24 cellular contexts compared by ENCODE assay signal in genomic region chr3:13214847-13215472, GRCh38.
DNase-seq lines count a peak whose midpoint lies in the region; ATAC-seq and TF ChIP-seq lines count a peak whose summit lies in the region.
"Had no signal": no experiment of that assay in that cellular context is flagged by ENCODE, and none has a peak within 500 bp of the region (broad histone marks: within the 10 kb centered on the region; RNA-seq: fewer than 3 reads in every experiment).

No MANE protein-coding gene starts in this region.

- no peak overlapping the region; the same call in 1 of the 2 replicates for H3K9ac ChIP-seq in BLaER1

- peak overlapping the region; percentile 78 for H3K4me2 ChIP-seq in BLaER1
- H3K4me2 ChIP-seq: smooth muscle cell had no signal

- H4K20me1 ChIP-seq in BLaER1: no peaks in the 10 kb centered on the region

- peak; percentile 89 for DNase-seq in DMS79 treated with DMSO at 0.1 percent for 48 hours (lab: John Stamatoyannopoulos, UW)
- DNase-seq in NCI-H69 (lab: John Stamatoyannopoulos, UW): peak; percentile 15
- peak; percentile 56 for DNase-seq in kidney epithelial cell (ENCODE audit: low read depth)
- no peak for DNase-seq in NCI-H774 (lab: John Stamatoyannopoulos, UW)
- DNase-seq in foreskin keratinocyte: no peak
- DNase-seq: activated CD4-positive, alpha-beta memory T cell treated with anti-CD3 and anti-CD28 coated beads for 36 hours; activated naive CD4-positive, alpha-beta T cell treated with anti-CD3 and anti-CD28 coated beads, Interleukin-2, amount 10 ng/mL, durations not matched to agents 7 days and 5 days; effector CD8-positive, alpha-beta T cell; EL; esophagus squamous epithelium; left colon; midbrain; MM.1S; NCI-H2081; PC-3; stimulated activated CD4-positive, alpha-beta T cell treated with anti-CD3 and anti-CD28 coated beads, Interleukin-4, amount 100 ng/mL, for 1 hour; stimulated activated naive CD8-positive, alpha-beta T cell treated with anti-CD3 and anti-CD28 coated beads, Interleukin-15, amount 100 ng/mL, for 72 hours; transverse colon had no signal

- no peak for ATAC-seq in SK-N-SH treated with all-trans-retinoic acid at 6 μM for 48 hours
- ATAC-seq in GM21717 (IDR thresholded peaks at IDR 0.05; ENCODE audit: unreplicated experiment): no peak
- ATAC-seq in foreskin keratinocyte: no peak
- ATAC-seq: left colon; stimulated activated naive CD8-positive, alpha-beta T cell treated with anti-CD3 and anti-CD28 coated beads, Interleukin-15, amount 100 ng/mL, for 72 hours had no signal

- H3K4me1 ChIP-seq in BLaER1: peaks cover 59% of the 10 kb centered on the region
- H3K4me1 ChIP-seq in foreskin keratinocyte: peaks cover 14% of the 10 kb centered on the region
- H3K4me1 ChIP-seq: HAP-1, prostate gland, transverse colon had no signal

- H3K27me3 ChIP-seq in BLaER1 (no peaks in the 10 kb centered on the region), kidney epithelial cell (ENCODE audit: control insufficient read depth, insufficient read depth, low read length) (no peaks in the 10 kb centered on the region), foreskin keratinocyte (no peaks in the 10 kb centered on the region)
- H3K27me3 ChIP-seq: transverse colon had no signal

- H3K36me3 ChIP-seq in BLaER1: no peaks in the 10 kb centered on the region
- no peaks in the 10 kb centered on the region for H3K36me3 ChIP-seq in kidney epithelial cell (ENCODE audit: control insufficient read depth, insufficient read depth, low read length)
- H3K36me3 ChIP-seq: esophagus squamous epithelium, HAP-1, prostate gland, transverse colon had no signal

- no peaks in the 10 kb centered on the region for H3K9me3 ChIP-seq in BLaER1
- H3K9me3 ChIP-seq: esophagus squamous epithelium, HAP-1, prostate gland, transverse colon had no signal

- H3K27ac ChIP-seq in BLaER1 (peak overlapping the region; percentile 28; the same call in 1 of the 2 replicates), foreskin keratinocyte (no peak overlapping the region)
- H3K27ac ChIP-seq: esophagus squamous epithelium, prostate gland, transverse colon had no signal

- H3K4me3 ChIP-seq in BLaER1 (no peak overlapping the region), kidney epithelial cell (ENCODE audit: low read depth, low read length) (no peak overlapping the region)
- H3K4me3 ChIP-seq: esophagus squamous epithelium, HAP-1, prostate gland, smooth muscle cell, transverse colon had no signal

- TF ChIP-seq CTCF in kidney epithelial cell (IDR thresholded peaks at IDR 0.05; ENCODE audit: insufficient read depth, low read length, poor library complexity, severe bottlenecking) (no peak), foreskin keratinocyte (conservative IDR thresholded peaks at IDR 0.05) (no peak)

TF ChIP-seq in SK-N-SH treated with all-trans-retinoic acid at 6 μM for 48 hours, 23 proteins besides CTCF, POLR2A, EP300 and RAD21:
- no peak for TF ChIP-seq ZNF70 (CRISPR knock-in tag; IDR thresholded peaks at IDR 0.05)
- TF ChIP-seq TCF4 (CRISPR knock-in tag; IDR thresholded peaks at IDR 0.05; ENCODE audit: borderline replicate concordance): no peak
- no peak for TF ChIP-seq SNAI2 (CRISPR knock-in tag; IDR thresholded peaks at IDR 0.05)
- no peak for TF ChIP-seq ZNF8 (CRISPR knock-in tag; IDR thresholded peaks at IDR 0.05)
- no peak for TF ChIP-seq ARNTL (CRISPR knock-in tag; IDR thresholded peaks at IDR 0.05; ENCODE audit: borderline replicate concordance, low read depth)
- TF ChIP-seq RARB (CRISPR knock-in tag; IDR thresholded peaks at IDR 0.05): no peak
- no peak for TF ChIP-seq ZFP30 (CRISPR knock-in tag; IDR thresholded peaks at IDR 0.05)

Comparison
In these comparisons a context has a peak if more than half of its experiments do, and no peak if none do; other contexts are left out.
1. DNase-seq: peak in DMS79 treated with DMSO at 0.1 percent for 48 hours (single experiment), NCI-H69 (single experiment) and kidney epithelial cell (single experiment); none in NCI-H774 (single experiment) and foreskin keratinocyte (0 of 2).